Comparison of ENCODE assay signal across 9 cellular contexts in genomic region chr1:21511579-21512522, GRCh38. TPM values are rescaled to one million over a fixed set of nuclear protein-coding genes. Genes with fewer than 3 reads are reported as not detected.
DNase-seq lines count a peak whose midpoint lies in the region; ATAC-seq and TF ChIP-seq lines count a peak whose summit lies in the region.
"Had no signal": no experiment of that assay in that cellular context is flagged by ENCODE, and none has a peak within 500 bp of the region (broad histone marks: within the 10 kb centered on the region; RNA-seq: fewer than 3 reads in every experiment).

No MANE protein-coding gene starts in this region.

- no peak overlapping the region for H3K9ac ChIP-seq in Karpas-422 (ENCODE audit: low read length)

- TF ChIP-seq CTCF in choroid plexus epithelial cell (conservative IDR thresholded peaks at IDR 0.05; ENCODE audit: low read depth, low read length): no peak
- TF ChIP-seq CTCF in GM13977 (IDR thresholded peaks at IDR 0.05; ENCODE audit: extremely low read depth, insufficient read depth, missing control alignments): no peak

- no peaks in the 10 kb centered on the region for H3K9me3 ChIP-seq in Karpas-422 (ENCODE audit: low read length)
- H3K9me3 ChIP-seq: gastrocnemius medialis had no signal

- in situ Hi-C loops in GM13977 (cut with MboI; ENCODE audit: low pct_unique_long_range_greater_than_20kb, low sequenced_read_pairs, unreplicated experiment): no loop called here

- no peak for DNase-seq in Karpas-422
- peak; percentile 99 for DNase-seq in choroid plexus epithelial cell (ENCODE audit: low read depth)
- DNase-seq in medulla oblongata (ENCODE audit: extremely low spot score): peak; percentile 64
- DNase-seq in ureter (ENCODE audit: low spot score): peak; percentile 64
- DNase-seq in D341Med (ENCODE audit: low spot score): no peak
- no peak for DNase-seq in GM13977 (ENCODE audit: low spot score)
- DNase-seq: NCI-H1694 had no signal

- no peak for ATAC-seq in GM19452 (IDR thresholded peaks at IDR 0.05; ENCODE audit: unreplicated experiment)

- no peak overlapping the region for H3K27ac ChIP-seq in Karpas-422 (ENCODE audit: low read length)
- H3K27ac ChIP-seq: gastrocnemius medialis had no signal

- H3K4me2 ChIP-seq in Karpas-422 (ENCODE audit: low read depth, low read length, poor library complexity, severe bottlenecking): peak overlapping the region; percentile 68

- peaks cover 68% of the 10 kb centered on the region for H3K4me1 ChIP-seq in Karpas-422 (ENCODE audit: low read length)

- no peaks in the 10 kb centered on the region for H4K20me1 ChIP-seq in Karpas-422 (ENCODE audit: insufficient read depth, low read depth, low read length)

- no peaks in the 10 kb centered on the region for H3K79me2 ChIP-seq in Karpas-422 (ENCODE audit: low read length)

- no peaks in the 10 kb centered on the region for H3K36me3 ChIP-seq in Karpas-422 (ENCODE audit: insufficient read depth, low read length)
- H3K36me3 ChIP-seq: gastrocnemius medialis had no signal

- H3K27me3 ChIP-seq in Karpas-422 (ENCODE audit: low read length): no peaks in the 10 kb centered on the region

- no peak overlapping the region for H3K4me3 ChIP-seq in Karpas-422 (ENCODE audit: low read length)
- H3K4me3 ChIP-seq in choroid plexus epithelial cell (ENCODE audit: low read depth, low read length): no peak overlapping the region
- H3K4me3 ChIP-seq: gastrocnemius medialis had no signal

- no peaks in the 10 kb centered on the region for H3K9me2 ChIP-seq in Karpas-422 (replicated peaks; ENCODE audit: insufficient read depth, low read length)

- H2AFZ ChIP-seq in Karpas-422 (ENCODE audit: low read length): no peak overlapping the region

RNA-seq across cellular contexts. Expression of gene ALPL, which starts 2.6 kb away (rescaled TPM):
- total RNA-seq in Karpas-422 (2014; rRNA removed; shearing (Covaris generic); ENCODE audit: low replicate concordance): 0.36 TPM in 1 of 2 replicates, not detected in the other
- 12.9 TPM for total RNA-seq in ureter

Comparison
In these comparisons a context has a peak if more than half of its experiments do, and no peak if none do; other contexts are left out.
1. DNase-seq: peak in choroid plexus epithelial cell (single experiment), medulla oblongata (single experiment) and ureter (single experiment); none in Karpas-422 (single experiment), D341Med (single experiment) and GM13977 (single experiment).
2. RNA of gene ALPL, which starts 2.6 kb away (total RNA-seq): 12.9 TPM in ureter (single experiment); 0.36 TPM in Karpas-422; every median in the first group is over 10 times any median in the second.